ENCODE assay signal across 16 cellular contexts in genomic region chr14:22168092-22168955, GRCh38.
A peak's percentile ranks its signal among the peaks of the same experiment; 100 is the strongest.
DNase-seq lines count a peak whose midpoint lies in the region; ATAC-seq and TF ChIP-seq lines count a peak whose summit lies in the region.
"Had no signal": no experiment of that assay in that cellular context is flagged by ENCODE, and none has a peak within 500 bp of the region (broad histone marks: within the 10 kb centered on the region; RNA-seq: fewer than 3 reads in every experiment).

No MANE protein-coding gene starts in this region.

- H3K4me1 ChIP-seq in SK-N-SH (ENCODE audit: control insufficient read depth in 1 of 2, insufficient read depth in 2 of 2, low read depth in 1 of 2, low read length in 1 of 2): no peaks in the 10 kb centered on the region
- H3K4me1 ChIP-seq: esophagus muscularis mucosa, uterus had no signal

- H3K27me3 ChIP-seq in SK-N-SH (ENCODE audit: insufficient read depth): 0 out of 2 replicates have a peak, but pooled peaks cover 15% of the 10 kb centered on the region
- H3K27me3 ChIP-seq: BLaER1 treated with 17β-estradiol and CSF1 and Interleukin-3, amounts not matched to agents 10 nM and 100 nM; esophagus muscularis mucosa; uterus had no signal

- CTCF ChIA-PET in HEK293T (lab: Yijun Ruan, JAX): no interaction called here
- CTCF ChIA-PET in SK-N-SH (lab: Yijun Ruan, JAX): no interaction called here

- TF ChIP-seq CTCF in fibroblast of pulmonary artery (IDR thresholded peaks at IDR 0.05; ENCODE audit: low read length, missing control alignments): no peak
- no peak for TF ChIP-seq CTCF in SK-N-SH (IDR thresholded peaks at IDR 0.05)

- TF ChIP-seq EP300 in SK-N-SH (IDR thresholded peaks at IDR 0.05; ENCODE audit: borderline replicate concordance in 1 of 2, low read depth in 1 of 2, low read length in 1 of 2): no peak

- H3K36me3 Mint-ChIP-seq in stimulated activated naive CD8-positive, alpha-beta T cell treated with anti-CD3 and anti-CD28 coated beads, Interleukin-15, Interleukin-2, amounts not matched to agents 100 ng/mL and 50 ng/mL, for 24 hours (ENCODE audit: low read depth): no peaks in the 10 kb centered on the region
- H3K36me3 Mint-ChIP-seq in T-helper 17 cell (ENCODE audit: low read depth): no peaks in the 10 kb centered on the region
- H3K36me3 Mint-ChIP-seq: brain; natural killer cell treated with Interleukin-12 subunit alpha and Interleukin-12 subunit beta and Interleukin-15 and Interleukin-18, amount 100 ng/mL, for 72 hours had no signal

- intact Hi-C loops in cardiac septum (cut with DNase I): no loop called here

- H3K27ac Mint-ChIP-seq in stimulated activated naive CD8-positive, alpha-beta T cell treated with anti-CD3 and anti-CD28 coated beads, Interleukin-15, Interleukin-2, amounts not matched to agents 100 ng/mL and 50 ng/mL, for 24 hours: peak overlapping the region; percentile 45
- no peak overlapping the region for H3K27ac Mint-ChIP-seq in T-helper 17 cell
- H3K27ac Mint-ChIP-seq: brain had no signal

- no peaks in the 10 kb centered on the region for H3K27me3 Mint-ChIP-seq in stimulated activated naive CD8-positive, alpha-beta T cell treated with anti-CD3 and anti-CD28 coated beads, Interleukin-15, Interleukin-2, amounts not matched to agents 100 ng/mL and 50 ng/mL, for 24 hours
- no peaks in the 10 kb centered on the region for H3K27me3 Mint-ChIP-seq in T-helper 17 cell

- TF ChIP-seq RAD21 in SK-N-SH (IDR thresholded peaks at IDR 0.05; ENCODE audit: low read length): no peak

- no peak overlapping the region for H3K4me2 ChIP-seq in SK-N-SH
- H3K4me2 ChIP-seq: BLaER1 treated with 17β-estradiol and CSF1 and Interleukin-3, amounts not matched to agents 10 nM and 100 nM had no signal

- no peaks in the 10 kb centered on the region for H3K9me2 ChIP-seq in SK-N-SH

- peak overlapping the region; percentile 75 for H3K4me3 Mint-ChIP-seq in stimulated activated naive CD8-positive, alpha-beta T cell treated with anti-CD3 and anti-CD28 coated beads, Interleukin-15, Interleukin-2, amounts not matched to agents 100 ng/mL and 50 ng/mL, for 24 hours
- peak overlapping the region; percentile 56 for H3K4me3 Mint-ChIP-seq in T-helper 17 cell
- H3K4me3 Mint-ChIP-seq: brain; natural killer cell treated with Interleukin-12 subunit alpha and Interleukin-12 subunit beta and Interleukin-15 and Interleukin-18, amount 100 ng/mL, for 72 hours had no signal

- peaks cover 1% of the 10 kb centered on the region for H3K4me1 Mint-ChIP-seq in stimulated activated naive CD8-positive, alpha-beta T cell treated with anti-CD3 and anti-CD28 coated beads, Interleukin-15, Interleukin-2, amounts not matched to agents 100 ng/mL and 50 ng/mL, for 24 hours (ENCODE audit: low read depth)
- no peaks in the 10 kb centered on the region for H3K4me1 Mint-ChIP-seq in T-helper 17 cell
- H3K4me1 Mint-ChIP-seq: brain had no signal

- WGBS in SK-N-SH (ENCODE audit: low lambda C conversion rate): 8% methylated on average over 8 of the region's 8 CpGs

- H3K4me3 ChIP-seq in fibroblast of pulmonary artery (replicated peaks; ENCODE audit: low read depth, low read length): no peak overlapping the region
- H3K4me3 ChIP-seq in SK-N-SH (ENCODE audit: low read depth in 2 of 2, low read length in 1 of 2): no peak overlapping the region
- H3K4me3 ChIP-seq: BLaER1 treated with 17β-estradiol and CSF1 and Interleukin-3, amounts not matched to agents 10 nM and 100 nM; esophagus muscularis mucosa; uterus had no signal

- H3K9me3 Mint-ChIP-seq in stimulated activated naive CD8-positive, alpha-beta T cell treated with anti-CD3 and anti-CD28 coated beads, Interleukin-15, Interleukin-2, amounts not matched to agents 100 ng/mL and 50 ng/mL, for 24 hours: no peaks in the 10 kb centered on the region
- H3K9me3 Mint-ChIP-seq: brain; natural killer cell treated with Interleukin-12 subunit alpha and Interleukin-12 subunit beta and Interleukin-15 and Interleukin-18, amount 100 ng/mL, for 72 hours had no signal

- no peak for ATAC-seq in stimulated activated naive CD8-positive, alpha-beta T cell treated with anti-CD3 and anti-CD28 coated beads, Interleukin-15, Interleukin-2, amounts not matched to agents 100 U/mL and 50 U/mL, for 24 hours
- ATAC-seq in T-helper 17 cell: peak; percentile 49
- ATAC-seq: natural killer cell treated with Interleukin-12 subunit alpha and Interleukin-12 subunit beta and Interleukin-15 and Interleukin-18, amount 100 ng/mL, for 72 hours had no signal

- no peak for DNase-seq in stimulated activated naive CD8-positive, alpha-beta T cell treated with anti-CD3 and anti-CD28 coated beads, Interleukin-15, Interleukin-2, amounts not matched to agents 100 U/mL and 50 U/mL, for 24 hours
- no peak for DNase-seq in T-helper 17 cell
- peak; percentile 4 for DNase-seq in fibroblast of pulmonary artery (ENCODE audit: low read depth)
- DNase-seq in cardiac septum (ENCODE audit: low spot score): no peak
- no peak for DNase-seq in NCI-H510A (lab: John Stamatoyannopoulos, UW)
- DNase-seq in HEK293T (ENCODE audit: extremely low spot score): no peak
- no peak for DNase-seq in SK-N-SH
- DNase-seq: activated CD4-positive, alpha-beta T cell treated with anti-CD3 and anti-CD28 coated beads, Interleukin-2, amount 50 U/mL, for 4 hours; NCI-H1417 treated with DMSO at 0.1 percent for 48 hours; NCI-H526 treated with DMSO at 0.1 percent for 48 hours; uterus had no signal

- no peak overlapping the region for H3K27ac ChIP-seq in SK-N-SH (ENCODE audit: low read depth in 2 of 2, low read length in 1 of 2)
- H3K27ac ChIP-seq: BLaER1 treated with 17β-estradiol and CSF1 and Interleukin-3, amounts not matched to agents 10 nM and 100 nM; esophagus muscularis mucosa; uterus had no signal

- H3K9ac ChIP-seq in SK-N-SH: no peak overlapping the region
- H3K9ac ChIP-seq: BLaER1 treated with 17β-estradiol and CSF1 and Interleukin-3, amounts not matched to agents 10 nM and 100 nM had no signal

- no peak overlapping the region for H2AFZ ChIP-seq in SK-N-SH (ENCODE audit: low read depth)

- no peaks in the 10 kb centered on the region for H4K20me1 ChIP-seq in SK-N-SH (ENCODE audit: insufficient read depth)
- H4K20me1 ChIP-seq: BLaER1 treated with 17β-estradiol and CSF1 and Interleukin-3, amounts not matched to agents 10 nM and 100 nM had no signal

- H3K79me2 ChIP-seq in SK-N-SH (ENCODE audit: insufficient read depth): no peaks in the 10 kb centered on the region

- POLR2A ChIA-PET in HEK293T (lab: Yijun Ruan, JAX): no interaction called here
- POLR2A ChIA-PET in SK-N-SH (lab: Yijun Ruan, JAX): no interaction called here

- no peaks in the 10 kb centered on the region for H3F3A ChIP-seq in SK-N-SH (replicated peaks; ENCODE audit: insufficient read depth)

- no peaks in the 10 kb centered on the region for H3K36me3 ChIP-seq in SK-N-SH (replicated peaks in 1 of 2; ENCODE audit: control insufficient read depth in 1 of 2, insufficient read depth in 2 of 2, low read length in 1 of 2)
- H3K36me3 ChIP-seq: BLaER1 treated with 17β-estradiol and CSF1 and Interleukin-3, amounts not matched to agents 10 nM and 100 nM; esophagus muscularis mucosa; uterus had no signal

- H3K9me3 ChIP-seq in T-helper 17 cell (ENCODE audit: control insufficient read depth, low read length, poor library complexity, severe bottlenecking): no peaks in the 10 kb centered on the region
- no peaks in the 10 kb centered on the region for H3K9me3 ChIP-seq in SK-N-SH
- H3K9me3 ChIP-seq: BLaER1 treated with 17β-estradiol and CSF1 and Interleukin-3, amounts not matched to agents 10 nM and 100 nM; esophagus muscularis mucosa; uterus had no signal

TF ChIP-seq in HEK293T, 16 proteins besides CTCF, POLR2A, EP300 and RAD21 (continues in another document):
- TF ChIP-seq SUZ12 (IDR thresholded peaks at IDR 0.05) (no peak), CTBP1 (IDR thresholded peaks at IDR 0.05; ENCODE audit: borderline replicate concordance) (no peak), ELF4 (IDR thresholded peaks at IDR 0.05) (no peak), HDGF (IDR thresholded peaks at IDR 0.05; ENCODE audit: borderline replicate concordance) (no peak), FOXM1 (IDR thresholded peaks at IDR 0.05; ENCODE audit: borderline replicate concordance) (no peak), BHLHE40 (IDR thresholded peaks at IDR 0.05; ENCODE audit: borderline replicate concordance) (no peak), ZNF384 (IDR thresholded peaks at IDR 0.05) (no peak), SP1 (IDR thresholded peaks at IDR 0.05) (no peak), TARDBP (IDR thresholded peaks at IDR 0.05) (no peak), FOXK2 (IDR thresholded peaks at IDR 0.05) (no peak), LEF1 (IDR thresholded peaks at IDR 0.05; ENCODE audit: borderline replicate concordance) (no peak)

TF ChIP-seq in SK-N-SH, 30 proteins besides CTCF, POLR2A, EP300 and RAD21 (continues in another document):
- TF ChIP-seq ELF1 (IDR thresholded peaks at IDR 0.05): no peak
- TF ChIP-seq MAX (IDR thresholded peaks at IDR 0.05; ENCODE audit: low read depth): no peak
- no peak for TF ChIP-seq TEAD4 (IDR thresholded peaks at IDR 0.05; ENCODE audit: borderline replicate concordance, insufficient read depth)
- no peak for TF ChIP-seq ZBTB33 (IDR thresholded peaks at IDR 0.05; ENCODE audit: borderline replicate concordance, low read depth)
- TF ChIP-seq TCF12 (IDR thresholded peaks at IDR 0.05): no peak
- no peak for TF ChIP-seq GATA2 (CRISPR knock-in tag; IDR thresholded peaks at IDR 0.05)
- no peak for TF ChIP-seq TAF1 (IDR thresholded peaks at IDR 0.05; ENCODE audit: borderline replicate concordance, low read depth, low read length)
- TF ChIP-seq CHD2 (IDR thresholded peaks at IDR 0.05; ENCODE audit: low read length, partially characterized antibody): no peak
- TF ChIP-seq FOXM1 (IDR thresholded peaks at IDR 0.05; ENCODE audit: low read depth): no peak
